In the genomic region with DNA sequence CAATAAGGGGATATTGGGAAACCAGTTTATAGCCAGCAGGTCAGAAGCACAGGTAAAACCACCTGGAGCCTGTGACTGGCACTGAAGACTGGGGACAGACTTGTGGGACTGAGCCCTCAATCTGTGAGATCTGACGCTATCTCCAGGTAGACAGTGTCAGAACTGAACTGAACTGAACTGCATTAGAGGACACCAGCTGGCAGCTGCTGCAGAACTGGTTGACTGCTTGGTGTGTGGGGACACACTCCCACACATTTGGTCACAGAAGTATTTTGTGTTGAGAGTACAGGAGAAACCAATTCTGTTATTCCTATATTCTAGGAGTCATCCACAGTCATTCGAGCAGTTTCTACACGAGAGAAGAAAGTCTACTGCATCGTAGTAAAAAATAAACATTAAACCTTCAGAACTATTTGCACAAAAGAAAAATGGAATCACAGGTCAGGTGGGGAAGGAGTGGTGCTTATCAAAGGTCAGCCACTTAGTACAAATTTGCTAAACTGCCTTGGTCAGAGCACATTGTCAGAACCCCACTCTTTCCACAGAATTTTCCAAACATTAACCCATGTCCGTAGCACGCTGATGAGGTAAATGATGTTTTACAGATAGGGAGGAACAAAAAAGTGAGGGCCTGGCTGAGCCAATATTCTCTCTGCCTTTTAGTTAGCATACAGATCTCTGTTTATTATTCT, we compare ENCODE assay signal across 13 cellular contexts.
DNase-seq lines count a peak whose midpoint lies in the region; ATAC-seq and TF ChIP-seq lines count a peak whose summit lies in the region.
"Had no signal": no experiment of that assay in that cellular context is flagged by ENCODE, and none has a peak within 500 bp of the region (broad histone marks: within the 10 kb centered on the region; RNA-seq: fewer than 3 reads in every experiment).

No MANE protein-coding gene starts in this region.

- H3K9me3 ChIP-seq in endodermal cell (ENCODE audit: control insufficient read depth, low read length), result no peaks in the 10 kb centered on the region
- H3K9me3 ChIP-seq: neutrophil had no signal

- H3K27ac Mint-ChIP-seq in activated CD4-positive, alpha-beta T cell treated with anti-CD3 and anti-CD28 coated beads, Interleukin-2, amount 10 ng/mL, durations not matched to agents 24 days and 14 days, result peak overlapping the region; percentile 66
- H3K27ac Mint-ChIP-seq in endodermal cell, result peak overlapping the region; percentile 5
- peak overlapping the region; percentile 80 for H3K27ac Mint-ChIP-seq in stimulated activated naive B cell treated with anti-CD40 and anti-IgM and Interleukin-4, amounts not matched to agents 10 μg/mL and 1 μg/mL and 100 μg/mL, for 72 hours

- H3K36me3 ChIP-seq in endodermal cell (ENCODE audit: control insufficient read depth, insufficient read depth, low read length), result peaks cover 5% of the 10 kb centered on the region
- H3K36me3 ChIP-seq: neutrophil had no signal

- no peaks in the 10 kb centered on the region for H3K9me3 Mint-ChIP-seq in activated CD4-positive, alpha-beta T cell treated with anti-CD3 and anti-CD28 coated beads, Interleukin-2, amount 10 ng/mL, durations not matched to agents 24 days and 14 days
- no peaks in the 10 kb centered on the region for H3K9me3 Mint-ChIP-seq in endodermal cell
- H3K9me3 Mint-ChIP-seq in stimulated activated naive B cell treated with anti-CD40 and anti-IgM and Interleukin-4, amounts not matched to agents 10 μg/mL and 1 μg/mL and 100 μg/mL, for 72 hours, result no peaks in the 10 kb centered on the region

- H3K36me3 Mint-ChIP-seq in activated CD4-positive, alpha-beta T cell treated with anti-CD3 and anti-CD28 coated beads, Interleukin-2, amount 10 ng/mL, durations not matched to agents 24 days and 14 days (ENCODE audit: low read depth), result peaks cover 6% of the 10 kb centered on the region
- H3K36me3 Mint-ChIP-seq in endodermal cell (ENCODE audit: low read depth), result peaks cover 2% of the 10 kb centered on the region
- peaks cover 2 to 7% of the 10 kb centered on the region in 2 donors for H3K36me3 Mint-ChIP-seq in stimulated activated naive B cell treated with anti-CD40 and anti-IgM and Interleukin-4, amounts not matched to agents 10 μg/mL and 1 μg/mL and 100 μg/mL, for 72 hours

- peak; percentile 59 for DNase-seq in activated CD4-positive, alpha-beta T cell treated with anti-CD3 and anti-CD28 coated beads, Interleukin-2, amount 10 ng/mL, durations not matched to agents 24 days and 14 days
- no peak for DNase-seq in activated CD4-positive, alpha-beta T cell treated with anti-CD3 and anti-CD28 coated beads for 4 hours
- peak; percentile 32 for DNase-seq in KBM-7
- no peak for DNase-seq in endodermal cell
- DNase-seq in stimulated activated naive B cell treated with anti-CD40 and anti-IgM and Interleukin-4, amounts not matched to agents 10 μg/mL and 1 μg/mL and 100 μg/mL, for 72 hours, result peak; percentile 28
- no peak for DNase-seq in HCEC 1CT
- DNase-seq in NCI-H446 treated with DMSO at 0.1 percent for 48 hours (lab: John Stamatoyannopoulos, UW), result no peak
- DNase-seq: DND-41, IMR-90, PC-9, T-helper 9 cell had no signal

- no peak overlapping the region for H3K4me3 ChIP-seq in endodermal cell (ENCODE audit: low read length)
- H3K4me3 ChIP-seq: PC-9 had no signal

- no peak overlapping the region for H3K9ac ChIP-seq in endodermal cell (ENCODE audit: extremely low read depth, low read length, poor library complexity, severe bottlenecking)

- H3K27me3 ChIP-seq in endodermal cell (ENCODE audit: control insufficient read depth, insufficient read depth, low read length, poor library complexity, severe bottlenecking), result no peaks in the 10 kb centered on the region
- H3K27me3 ChIP-seq: neutrophil had no signal

- H3K27ac ChIP-seq in endodermal cell (ENCODE audit: low read depth, low read length), result no peak overlapping the region
- H3K27ac ChIP-seq: neutrophil, PC-9 had no signal

- whole genome bisulfite sequencing in endodermal cell (ENCODE audit: insufficient coverage in 1 of 2, insufficient read length in 1 of 2), 2 experiments, result 91 to 100% methylated on average over 4 to 6 of the region's 6 CpGs

- no peak for TF ChIP-seq CTCF in endodermal cell (conservative IDR thresholded peaks at IDR 0.05)

- in situ Hi-C loops in KBM-7 (cut with MboI; ENCODE audit: low pct_unique_long_range_greater_than_20kb, low sequenced_read_pairs), result no loop called here

- H3K4me1 ChIP-seq in endodermal cell (ENCODE audit: control insufficient read depth, insufficient read depth, low read length), result peaks cover 5% of the 10 kb centered on the region

- peaks cover 51% of the 10 kb centered on the region for H3K4me1 Mint-ChIP-seq in activated CD4-positive, alpha-beta T cell treated with anti-CD3 and anti-CD28 coated beads, Interleukin-2, amount 10 ng/mL, durations not matched to agents 24 days and 14 days
- peaks cover 33% of the 10 kb centered on the region for H3K4me1 Mint-ChIP-seq in endodermal cell
- peaks cover 49 to 75% of the 10 kb centered on the region in 2 donors for H3K4me1 Mint-ChIP-seq in stimulated activated naive B cell treated with anti-CD40 and anti-IgM and Interleukin-4, amounts not matched to agents 10 μg/mL and 1 μg/mL and 100 μg/mL, for 72 hours

- H3K27me3 Mint-ChIP-seq in activated CD4-positive, alpha-beta T cell treated with anti-CD3 and anti-CD28 coated beads, Interleukin-2, amount 10 ng/mL, durations not matched to agents 24 days and 14 days, result no peaks in the 10 kb centered on the region
- no peaks in the 10 kb centered on the region for H3K27me3 Mint-ChIP-seq in endodermal cell (ENCODE audit: insufficient read depth)
- no peaks in the 10 kb centered on the region for H3K27me3 Mint-ChIP-seq in stimulated activated naive B cell treated with anti-CD40 and anti-IgM and Interleukin-4, amounts not matched to agents 10 μg/mL and 1 μg/mL and 100 μg/mL, for 72 hours

- peak overlapping the region; percentile 36 for H3K4me3 Mint-ChIP-seq in activated CD4-positive, alpha-beta T cell treated with anti-CD3 and anti-CD28 coated beads, Interleukin-2, amount 10 ng/mL, durations not matched to agents 24 days and 14 days
- H3K4me3 Mint-ChIP-seq in endodermal cell, result no peak overlapping the region
- H3K4me3 Mint-ChIP-seq in stimulated activated naive B cell treated with anti-CD40 and anti-IgM and Interleukin-4, amounts not matched to agents 10 μg/mL and 1 μg/mL and 100 μg/mL, for 72 hours, result peak overlapping the region; percentile 53 to 71

- intact Hi-C loops in activated CD4-positive, alpha-beta T cell treated with anti-CD3 and anti-CD28 coated beads, Interleukin-2, amount 10 ng/mL, durations not matched to agents 24 days and 14 days (cut with micrococcal nuclease), result loop anchor here (2.0 to 10.0 kb wide), 2 partner anchors 90 to 246 kb away; a partner anchor contains a TSS

- peak; percentile 60 to 72 for ATAC-seq in stimulated activated naive B cell treated with anti-CD40 and anti-IgM and Interleukin-4, amounts not matched to agents 10 μg/mL and 1 μg/mL and 100 μg/mL, for 72 hours (replicated peaks)
- no peak for ATAC-seq in GM18873 (IDR thresholded peaks at IDR 0.05; ENCODE audit: low FRiP score, unreplicated experiment)

Comparison
In these comparisons a context has a peak if more than half of its experiments do, and no peak if none do; other contexts are left out.
1. DNase-seq: peak in activated CD4-positive, alpha-beta T cell treated with anti-CD3 and anti-CD28 coated beads, Interleukin-2, amount 10 ng/mL, durations not matched to agents 24 days and 14 days (single experiment), KBM-7 (single experiment) and stimulated activated naive B cell treated with anti-CD40 and anti-IgM and Interleukin-4, amounts not matched to agents 10 μg/mL and 1 μg/mL and 100 μg/mL, for 72 hours (single experiment); none in activated CD4-positive, alpha-beta T cell treated with anti-CD3 and anti-CD28 coated beads for 4 hours (0 of 2), endodermal cell (single experiment), HCEC 1CT (single experiment) and NCI-H446 treated with DMSO at 0.1 percent for 48 hours (single experiment).
2. H3K27ac Mint-ChIP-seq: peak in every context shown above with its lines; median percentile 80 in stimulated activated naive B cell treated with anti-CD40 and anti-IgM and Interleukin-4, amounts not matched to agents 10 μg/mL and 1 μg/mL and 100 μg/mL, for 72 hours; 66 in activated CD4-positive, alpha-beta T cell treated with anti-CD3 and anti-CD28 coated beads, Interleukin-2, amount 10 ng/mL, durations not matched to agents 24 days and 14 days; 5 in endodermal cell.